Comparison of ENCODE assay signal across 9 cellular contexts in the genomic region with DNA sequence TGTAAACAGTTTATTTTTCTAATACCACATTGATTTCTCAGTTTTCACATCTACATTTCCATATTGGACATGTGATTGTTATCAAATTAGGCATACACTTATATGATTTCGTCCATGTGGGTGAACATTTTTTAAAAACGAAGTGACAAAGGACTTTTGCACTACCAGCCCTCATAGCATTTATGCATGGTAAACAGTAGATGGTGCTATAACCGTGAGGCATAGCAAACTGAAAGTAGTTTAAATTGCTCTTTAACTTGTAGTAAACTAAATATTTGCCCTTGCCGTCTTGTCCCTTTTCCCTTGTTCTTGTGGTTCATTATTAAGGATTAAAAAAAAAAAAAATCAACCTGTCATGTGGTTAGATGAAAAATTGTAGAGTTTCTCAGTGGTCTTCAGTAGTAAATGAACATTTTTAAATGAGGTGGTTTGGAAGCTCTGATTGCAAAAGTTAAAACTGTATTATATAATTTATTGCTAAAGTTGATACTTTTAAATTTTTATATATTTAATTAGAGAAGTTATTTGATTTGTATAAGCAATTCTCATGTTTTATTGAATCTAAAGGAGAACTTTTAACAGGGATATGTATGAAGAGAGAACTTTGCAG. TPM values are rescaled to one million over a fixed set of nuclear protein-coding genes. Genes with fewer than 3 reads are reported as not detected.
DNase-seq lines count a peak whose midpoint lies in the region; ATAC-seq, FAIRE-seq and TF ChIP-seq lines count a peak whose summit lies in the region.
"Had no signal": no experiment of that assay in that cellular context is flagged by ENCODE, and none has a peak within 500 bp of the region (broad histone marks: within the 10 kb centered on the region; RNA-seq: fewer than 3 reads in every experiment).

No MANE protein-coding gene starts in this region.

- H3K27me3 ChIP-seq in BJ (ENCODE audit: control insufficient read depth, insufficient read depth, low read length) (no peaks in the 10 kb centered on the region), pancreas (no peaks in the 10 kb centered on the region)

- WGBS in pancreas, 2 donors = 0 to 1% methylated on average over 4 of the region's 4 CpGs

- no peaks in the 10 kb centered on the region for H3K9me3 ChIP-seq in pancreas

- CTCF ChIA-PET in BJ (lab: Yijun Ruan, JAX) = interaction anchor here (0.6 to 2.9 kb wide), 10 partner anchors 9 to 67 kb away, joined by 3 to 17 read pairs (median 4); a partner anchor contains a TSS

- intact Hi-C loops in pancreas (cut with DNase I) = loop anchor here in 1 of 3 donors (10.0 kb wide), 1 partner anchor 60 kb away; a partner anchor contains a TSS

- no peak for DNase-seq in BJ (ENCODE audit: low read depth)
- DNase-seq in NCI-H1105 (lab: John Stamatoyannopoulos, UW) = peak; percentile 40
- peak; percentile 79 for DNase-seq in fibroblast of villous mesenchyme (ENCODE audit: low read depth)
- no peak for DNase-seq in pancreas
- no peak for DNase-seq in activated CD8-positive, alpha-beta memory T cell treated with anti-CD3 and anti-CD28 coated beads, Interleukin-2, amount 50 U/mL, for 4 hours

- H3K36me3 ChIP-seq in BJ (ENCODE audit: control insufficient read depth, insufficient read depth, low read length) (no peaks in the 10 kb centered on the region), pancreas (no peaks in the 10 kb centered on the region)

- peak; percentile 97 for FAIRE-seq in pancreas (lab: Jason Lieb, UNC)

- POLR2A ChIA-PET in BJ (lab: Charles Lee) = no interaction called here

- H3K4me3 ChIP-seq in BJ (ENCODE audit: low read depth, low read length) = peak overlapping the region; percentile 11; the same call in 1 of the 2 replicates
- H3K4me3 ChIP-seq in WI38 (ENCODE audit: low read depth, low read length) = peak overlapping the region; percentile 33; the same call in 1 of the 2 replicates
- H3K4me3 ChIP-seq in fibroblast of villous mesenchyme (ENCODE audit: low read depth, low read length) = peak overlapping the region; percentile 48
- H3K4me3 ChIP-seq in pancreas = no peak overlapping the region

- peaks cover 0 to 4% (median 0%) of the 10 kb centered on the region in 3 donors for H3K4me1 ChIP-seq in pancreas

- no peak overlapping the region for H3K27ac ChIP-seq in pancreas

- ATAC-seq in GM18499 (IDR thresholded peaks at IDR 0.05; ENCODE audit: insufficient read depth, unreplicated experiment) = peak; percentile 89
- ATAC-seq in HG02840 (IDR thresholded peaks at IDR 0.05; ENCODE audit: low FRiP score, unreplicated experiment) = peak; percentile 64
- peak; percentile 68 to 96 (median 92) for ATAC-seq in pancreas

- TF ChIP-seq CTCF in BJ (IDR thresholded peaks at IDR 0.05; ENCODE audit: insufficient read depth, low read depth, low read length) (peak; percentile 78), WI38 (IDR thresholded peaks at IDR 0.05; ENCODE audit: low read depth, low read length) (peak; percentile 57; the same call in 1 of the 2 replicates), fibroblast of villous mesenchyme (IDR thresholded peaks at IDR 0.05; ENCODE audit: insufficient read depth, low read depth, low read length) (peak; percentile 77), pancreas (IDR thresholded peaks at IDR 0.05) (peak; percentile 12 to 63 (median 52))

RNA-seq across cellular contexts. Expression of a gene that starts 24.0 kb away (rescaled TPM):
- polyA plus RNA-seq in BJ (2011; rRNA removed) (not detected in 2 replicates), pancreas (1 to 10 TPM; 3.5 to 7.5 TPM)
- polyA minus RNA-seq in BJ (2011; rRNA and poly(A)+ RNA removed) = not detected in 2 replicates
- total RNA-seq in fibroblast of villous mesenchyme (not detected in 2 replicates), pancreas (1 to 10 TPM; 1.7 to 3.4 (median 2.3) TPM)
- total RNA-seq: T-helper 2 cell treated with Interferon-gamma antibody and Interleukin-4, amounts not matched to agents 100 ng/mL and 5 ng/mL, for 36 hours had no signal

RNA-seq across cellular contexts. Expression of a gene that starts 24.5 kb away (rescaled TPM):
- polyA plus RNA-seq in BJ (2011; rRNA removed) = 4.6 and 5.3 TPM in 2 replicates
- polyA minus RNA-seq in BJ (2011; rRNA and poly(A)+ RNA removed) = 3.6 and 3.9 TPM in 2 replicates
- 14.7 and 15.5 TPM in 2 replicates for total RNA-seq in fibroblast of villous mesenchyme
- 1 to 10 TPM; 2.1 to 6.1 (median 3.5) TPM for total RNA-seq in pancreas
- 1 to 10 TPM; 1.9 to 3.4 TPM for polyA plus RNA-seq in pancreas

RNA-seq across cellular contexts. Expression of a gene that starts 30.7 kb away (rescaled TPM):
- polyA plus RNA-seq in BJ (2011; rRNA removed) (2.0 and 5.2 TPM in 2 replicates), pancreas (1 to 10 TPM; 1.6 to 6.4 TPM)
- 0.24 and 1.1 TPM in 2 replicates for polyA minus RNA-seq in BJ (2011; rRNA and poly(A)+ RNA removed)
- total RNA-seq in fibroblast of villous mesenchyme (12.1 and 14.2 TPM in 2 replicates), pancreas (10 to 100 TPM in 1 of 6 donors, 1 to 10 TPM in 5; 1.4 to 11.1 (median 5.3) TPM)

RNA-seq across cellular contexts. Expression of a gene that starts 58.3 kb away (rescaled TPM):
- polyA plus RNA-seq in BJ (2011; rRNA removed) (1.6 and 2.5 TPM in 2 replicates), pancreas (1 to 10 TPM; 1.9 to 3.6 TPM)
- polyA minus RNA-seq in BJ (2011; rRNA and poly(A)+ RNA removed) = 1.2 and 1.4 TPM in 2 replicates
- total RNA-seq in fibroblast of villous mesenchyme (3.2 and 4.7 TPM in 2 replicates), pancreas (1 to 10 TPM; 3.0 to 5.0 (median 4.0) TPM)

RNA-seq across cellular contexts. Expression of a gene that starts 58.5 kb away (rescaled TPM):
- polyA plus RNA-seq in BJ (2011; rRNA removed) = 8.2 and 8.7 TPM in 2 replicates
- polyA minus RNA-seq in BJ (2011; rRNA and poly(A)+ RNA removed) = 6.8 and 7.1 TPM in 2 replicates
- 13.4 and 15.5 TPM in 2 replicates for total RNA-seq in fibroblast of villous mesenchyme
- 1 to 10 TPM; 4.5 to 9.7 (median 5.8) TPM for total RNA-seq in pancreas
- polyA plus RNA-seq in pancreas = 1 to 10 TPM; 3.3 to 4.1 TPM

Comparison
In these comparisons a context has a peak if more than half of its experiments do, and no peak if none do; other contexts are left out.
1. DNase-seq: peak in NCI-H1105 (single experiment) and fibroblast of villous mesenchyme (single experiment); none in BJ (single experiment), pancreas (0 of 6) and activated CD8-positive, alpha-beta memory T cell treated with anti-CD3 and anti-CD28 coated beads, Interleukin-2, amount 50 U/mL, for 4 hours (single experiment).
2. H3K4me3 ChIP-seq: peak in BJ (single experiment), WI38 (single experiment) and fibroblast of villous mesenchyme (single experiment); none in pancreas (0 of 4).
3. Peak in every context shown above with its lines, with median percentiles within 50 percentile points of each other: CTCF ChIP-seq and ATAC-seq.